1 cellular context compared by ENCODE assay signal in the genomic region with DNA sequence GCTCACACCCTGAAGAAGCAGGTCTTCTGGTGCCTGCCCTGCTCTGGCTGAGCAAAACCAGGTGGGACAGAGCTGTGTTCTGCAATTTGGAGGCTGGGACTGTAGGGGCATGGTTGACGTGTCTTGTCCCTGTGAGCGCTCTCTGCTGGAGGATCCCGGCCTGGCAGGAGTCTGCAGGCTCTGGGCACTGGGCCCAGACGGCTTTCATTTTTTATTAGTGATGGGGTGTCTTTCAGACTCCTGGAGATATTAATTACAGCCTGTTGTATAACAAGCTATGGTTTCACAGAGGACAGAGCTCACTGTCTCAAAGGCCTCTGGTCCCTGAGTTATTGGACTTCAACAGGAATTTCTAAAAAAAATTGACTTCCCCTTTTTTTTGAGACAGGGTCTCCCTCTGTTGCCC.
A peak's percentile ranks its signal among the peaks of the same experiment; 100 is the strongest.
TF ChIP-seq lines count a peak whose summit lies in the region.

No MANE protein-coding gene starts in this region.

TF ChIP-seq in H1, 55 proteins besides CTCF, POLR2A, EP300 and RAD21 (continued from another document):
- TF ChIP-seq, protein P1, sequence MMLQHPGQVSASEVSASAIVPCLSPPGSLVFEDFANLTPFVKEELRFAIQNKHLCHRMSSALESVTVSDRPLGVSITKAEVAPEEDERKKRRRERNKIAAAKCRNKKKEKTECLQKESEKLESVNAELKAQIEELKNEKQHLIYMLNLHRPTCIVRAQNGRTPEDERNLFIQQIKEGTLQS (IDR thresholded peaks at IDR 0.05; ENCODE audit: insufficient read depth, low read depth, low read length): 0 out of 2 replicates have a peak, but pooled peaks have one; percentile 45
- TF ChIP-seq KDM1A (IDR thresholded peaks at IDR 0.05; ENCODE audit: borderline replicate concordance, low read length) (0 out of 2 replicates have a peak, but pooled peaks have one; percentile 9), YY1 (IDR thresholded peaks at IDR 0.05; ENCODE audit: low read depth, low read length) (peak; percentile 73; the same call in 1 of the 2 replicates), TAF1 (IDR thresholded peaks at IDR 0.05; ENCODE audit: low read depth, low read length) (0 out of 2 replicates have a peak, but pooled peaks have one; percentile 20), CTBP2 (IDR thresholded peaks at IDR 0.05; ENCODE audit: borderline replicate concordance, insufficient read depth, insufficient read length, low read length) (no peak)
